In the genomic region with DNA sequence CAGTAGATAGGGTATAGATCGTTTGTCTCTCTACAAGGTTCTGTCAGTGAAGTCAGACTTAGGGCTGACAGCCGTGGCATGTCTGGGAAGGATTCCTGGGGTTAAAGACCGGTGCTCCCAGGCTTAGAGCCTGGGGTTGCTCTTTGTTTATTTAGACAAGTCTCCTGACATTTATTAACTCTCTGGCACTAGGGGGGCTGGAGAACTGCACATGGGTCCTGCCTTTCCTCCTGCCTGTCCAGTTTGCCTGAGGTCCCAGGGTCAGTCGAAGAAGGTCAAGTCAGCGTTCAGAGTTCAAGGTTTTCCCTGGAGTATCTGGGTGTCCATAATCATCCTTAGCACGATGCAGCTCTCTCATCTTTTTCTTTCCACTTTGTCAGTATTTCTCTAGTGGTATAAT, we compare ENCODE assay signal across 24 cellular contexts. TPM values are rescaled to one million over a fixed set of nuclear protein-coding genes. Genes with fewer than 3 reads are reported as not detected.
"Had no signal": no experiment of that assay in that cellular context is flagged by ENCODE, and none has a peak within 500 bp of the region (broad histone marks: within the 10 kb centered on the region; RNA-seq: fewer than 3 reads in every experiment).

No MANE protein-coding gene starts in this region.

- H3K36me3 ChIP-seq: neutrophil, sigmoid colon, tibial artery, upper lobe of left lung, uterus had no signal

- H3K9me3 ChIP-seq: neutrophil, psoas muscle, sigmoid colon, tibial artery, upper lobe of left lung, uterus had no signal

- ATAC-seq: naive thymus-derived CD4-positive, alpha-beta T cell; psoas muscle; stimulated activated effector memory CD8-positive, alpha-beta T cell treated with anti-CD3 and anti-CD28 coated beads, Interleukin-12 subunit alpha, Interleukin-12 subunit beta, amount 100 ng/mL, for 72 hours had no signal

- FAIRE-seq: endothelial cell of umbilical vein had no signal

- H3K4me1 ChIP-seq: psoas muscle, uterus had no signal

- H3K36me3 Mint-ChIP-seq: stimulated activated effector memory CD8-positive, alpha-beta T cell treated with anti-CD3 and anti-CD28 coated beads, Interleukin-12 subunit alpha, Interleukin-12 subunit beta, amount 100 ng/mL, for 72 hours had no signal

- DNase-seq: effector CD4-positive, alpha-beta T cell; endodermal cell; erythroblast; foreskin melanocyte; head of caudate nucleus; hippocampal formation; mammary epithelial cell; naive thymus-derived CD4-positive, alpha-beta T cell; psoas muscle; retina; sigmoid colon; stimulated activated CD4-positive, alpha-beta T cell treated with anti-CD3 and anti-CD28 coated beads, Interleukin-12 subunit alpha, Interleukin-12 subunit beta, amount 100 ng/mL, for 4 hours; stimulated activated CD8-positive, alpha-beta memory T cell treated with anti-CD3 and anti-CD28 coated beads, Interleukin-4, amount 100 ng/mL, for 48 hours; tibial artery; upper lobe of left lung; uterus had no signal

- H3K27me3 ChIP-seq: uterus had no signal

- H3K4me3 ChIP-seq: coronary artery, psoas muscle, sigmoid colon, skin epidermis, tibial artery, upper lobe of left lung, uterus had no signal

- H3K27ac Mint-ChIP-seq: endodermal cell; naive thymus-derived CD4-positive, alpha-beta T cell; stimulated activated effector memory CD8-positive, alpha-beta T cell treated with anti-CD3 and anti-CD28 coated beads, Interleukin-12 subunit alpha, Interleukin-12 subunit beta, amount 100 ng/mL, for 72 hours; stimulated activated naive CD8-positive, alpha-beta T cell treated with anti-CD3 and anti-CD28 coated beads, Interleukin-15, Interleukin-2, amounts not matched to agents 100 ng/mL and 50 ng/mL, for 24 hours had no signal

- H3K27ac ChIP-seq: coronary artery, neutrophil, psoas muscle, sigmoid colon, skin epidermis, tibial artery, upper lobe of left lung, uterus had no signal

- H3K9me3 Mint-ChIP-seq: endodermal cell; stimulated activated effector memory CD8-positive, alpha-beta T cell treated with anti-CD3 and anti-CD28 coated beads, Interleukin-12 subunit alpha, Interleukin-12 subunit beta, amount 100 ng/mL, for 72 hours; stimulated activated naive CD8-positive, alpha-beta T cell treated with anti-CD3 and anti-CD28 coated beads, Interleukin-15, Interleukin-2, amounts not matched to agents 100 ng/mL and 50 ng/mL, for 24 hours had no signal

- H3K4me3 Mint-ChIP-seq: endodermal cell; naive thymus-derived CD4-positive, alpha-beta T cell; stimulated activated effector memory CD8-positive, alpha-beta T cell treated with anti-CD3 and anti-CD28 coated beads, Interleukin-12 subunit alpha, Interleukin-12 subunit beta, amount 100 ng/mL, for 72 hours; stimulated activated naive CD8-positive, alpha-beta T cell treated with anti-CD3 and anti-CD28 coated beads, Interleukin-15, Interleukin-2, amounts not matched to agents 100 ng/mL and 50 ng/mL, for 24 hours had no signal

RNA-seq across cellular contexts. Expression of a gene that starts 5.6 kb away (rescaled TPM):
- total RNA-seq: mononuclear cell; naive thymus-derived CD4-positive, alpha-beta T cell had no signal
- polyA plus RNA-seq: naive thymus-derived CD4-positive, alpha-beta T cell; neural cell had no signal
